ENCODE assay signal across 10 cellular contexts in genomic region chr14:68687746-68688145, GRCh38.
DNase-seq lines count a peak whose midpoint lies in the region; ATAC-seq and TF ChIP-seq lines count a peak whose summit lies in the region.
"Had no signal": no experiment of that assay in that cellular context is flagged by ENCODE, and none has a peak within 500 bp of the region (broad histone marks: within the 10 kb centered on the region; RNA-seq: fewer than 3 reads in every experiment).

No MANE protein-coding gene starts in this region.

- peaks cover 0 to 2% of the 10 kb centered on the region in 2 donors for H3K36me3 Mint-ChIP-seq in CD4-positive, alpha-beta memory T cell
- H3K36me3 Mint-ChIP-seq in neural crest cell (ENCODE audit: low read depth), result peaks cover 2% of the 10 kb centered on the region
- H3K36me3 Mint-ChIP-seq: natural killer cell treated with Interleukin-12 subunit alpha and Interleukin-12 subunit beta and Interleukin-15 and Interleukin-18, amount 100 ng/mL, for 72 hours had no signal

- peaks cover 33 to 49% (median 44%) of the 10 kb centered on the region in 4 donors for H3K4me1 Mint-ChIP-seq in CD4-positive, alpha-beta memory T cell
- H3K4me1 Mint-ChIP-seq in neural crest cell, result peaks cover 95% of the 10 kb centered on the region

- no peaks in the 10 kb centered on the region for H3K9me3 ChIP-seq in CD4-positive, alpha-beta memory T cell (ENCODE audit: control insufficient read depth in 1 of 2, low read length in 2 of 2)

- no peak overlapping the region for H3K27ac ChIP-seq in CD4-positive, alpha-beta memory T cell (ENCODE audit: low read depth, low read length)

- peaks cover 37% of the 10 kb centered on the region for H3K4me1 ChIP-seq in CD4-positive, alpha-beta memory T cell (ENCODE audit: insufficient read depth, low read length)

- no peaks in the 10 kb centered on the region for H3K27me3 ChIP-seq in CD4-positive, alpha-beta memory T cell (ENCODE audit: insufficient read depth, low read length)

- DNase-seq in CD4-positive, alpha-beta memory T cell, result no peak
- DNase-seq in M059J (ENCODE audit: low read depth), result peak; percentile 96
- DNase-seq in dedifferentiated amniotic fluid mesenchymal stem cell (ENCODE audit: extremely low spot score), result peak; percentile 79
- no peak for DNase-seq in neural crest cell (ENCODE audit: low read depth, low spot score)
- no peak for DNase-seq in GM10266 (ENCODE audit: extremely low spot score)
- no peak for DNase-seq in GF-D8 (lab: John Stamatoyannopoulos, UW)
- DNase-seq: NCI-H526 had no signal

- H3K27ac Mint-ChIP-seq in CD4-positive, alpha-beta memory T cell, result peak overlapping the region in 6 of 7 donors; percentile 29 to 97 (median 52)
- H3K27ac Mint-ChIP-seq in neural crest cell (ENCODE audit: unreplicated experiment), result peak overlapping the region; percentile 22
- H3K27ac Mint-ChIP-seq: natural killer cell treated with Interleukin-12 subunit alpha and Interleukin-12 subunit beta and Interleukin-15 and Interleukin-18, amount 100 ng/mL, for 72 hours had no signal

- H3K9me3 Mint-ChIP-seq in CD4-positive, alpha-beta memory T cell, result no peaks in the 10 kb centered on the region
- peaks cover 2% of the 10 kb centered on the region for H3K9me3 Mint-ChIP-seq in neural crest cell
- H3K9me3 Mint-ChIP-seq: natural killer cell treated with Interleukin-12 subunit alpha and Interleukin-12 subunit beta and Interleukin-15 and Interleukin-18, amount 100 ng/mL, for 72 hours had no signal

- no peaks in the 10 kb centered on the region for H3K27me3 Mint-ChIP-seq in CD4-positive, alpha-beta memory T cell
- no peaks in the 10 kb centered on the region for H3K27me3 Mint-ChIP-seq in neural crest cell (ENCODE audit: low read depth)
- H3K27me3 Mint-ChIP-seq: natural killer cell treated with Interleukin-12 subunit alpha and Interleukin-12 subunit beta and Interleukin-15 and Interleukin-18, amount 100 ng/mL, for 72 hours had no signal

- POLR2A ChIA-PET in CD4-positive, alpha-beta memory T cell (lab: Charles Lee; ENCODE audit: partially characterized antibody), result interaction anchor here (0.7 to 9.5 kb wide), 4 partner anchors 11 to 127 kb away, joined by 3 to 581 read pairs (median 4); partner anchors contain the start of gene ZFP36L1

- CTCF ChIA-PET in CD4-positive, alpha-beta memory T cell (lab: Charles Lee; ENCODE audit: partially characterized antibody), result interaction anchor here (5.5 to 7.0 kb wide), 2 partner anchors 93 to 101 kb away, joined by 48 to 68 read pairs; no protein-coding TSS in a partner anchor

- TF ChIP-seq CTCF in neural crest cell (conservative IDR thresholded peaks at IDR 0.05), result no peak
- no peak for TF ChIP-seq CTCF in GM10266 (IDR thresholded peaks at IDR 0.05; ENCODE audit: control insufficient read depth, insufficient read depth, low read depth, missing control alignments)

- intact Hi-C loops in CD4-positive, alpha-beta memory T cell (cut with micrococcal nuclease), result loop anchor here (10.0 kb wide), 2 partner anchors 63 to 403 kb away; no protein-coding TSS in a partner anchor

- ATAC-seq in GM19395 (IDR thresholded peaks at IDR 0.05; ENCODE audit: unreplicated experiment) (no peak), GM21529 (IDR thresholded peaks at IDR 0.05; ENCODE audit: unreplicated experiment) (no peak)
- ATAC-seq: natural killer cell treated with Interleukin-12 subunit alpha and Interleukin-12 subunit beta and Interleukin-15 and Interleukin-18, amount 100 ng/mL, for 72 hours had no signal

- no peaks in the 10 kb centered on the region for H3K36me3 ChIP-seq in CD4-positive, alpha-beta memory T cell (ENCODE audit: insufficient read depth, low read length)

- H3K4me3 ChIP-seq in CD4-positive, alpha-beta memory T cell (ENCODE audit: low read length in 2 of 2), result no peak overlapping the region

- no peak overlapping the region for H3K4me3 Mint-ChIP-seq in CD4-positive, alpha-beta memory T cell
- H3K4me3 Mint-ChIP-seq in neural crest cell, result no peak overlapping the region
- H3K4me3 Mint-ChIP-seq: natural killer cell treated with Interleukin-12 subunit alpha and Interleukin-12 subunit beta and Interleukin-15 and Interleukin-18, amount 100 ng/mL, for 72 hours had no signal

Comparison
In these comparisons a context has a peak if more than half of its experiments do, and no peak if none do; other contexts are left out.
1. DNase-seq: peak in M059J (single experiment) and dedifferentiated amniotic fluid mesenchymal stem cell (single experiment); none in CD4-positive, alpha-beta memory T cell (0 of 5), neural crest cell (single experiment), GM10266 (single experiment) and GF-D8 (single experiment).